ENCODE assay signal across 8 cellular contexts in the genomic region with DNA sequence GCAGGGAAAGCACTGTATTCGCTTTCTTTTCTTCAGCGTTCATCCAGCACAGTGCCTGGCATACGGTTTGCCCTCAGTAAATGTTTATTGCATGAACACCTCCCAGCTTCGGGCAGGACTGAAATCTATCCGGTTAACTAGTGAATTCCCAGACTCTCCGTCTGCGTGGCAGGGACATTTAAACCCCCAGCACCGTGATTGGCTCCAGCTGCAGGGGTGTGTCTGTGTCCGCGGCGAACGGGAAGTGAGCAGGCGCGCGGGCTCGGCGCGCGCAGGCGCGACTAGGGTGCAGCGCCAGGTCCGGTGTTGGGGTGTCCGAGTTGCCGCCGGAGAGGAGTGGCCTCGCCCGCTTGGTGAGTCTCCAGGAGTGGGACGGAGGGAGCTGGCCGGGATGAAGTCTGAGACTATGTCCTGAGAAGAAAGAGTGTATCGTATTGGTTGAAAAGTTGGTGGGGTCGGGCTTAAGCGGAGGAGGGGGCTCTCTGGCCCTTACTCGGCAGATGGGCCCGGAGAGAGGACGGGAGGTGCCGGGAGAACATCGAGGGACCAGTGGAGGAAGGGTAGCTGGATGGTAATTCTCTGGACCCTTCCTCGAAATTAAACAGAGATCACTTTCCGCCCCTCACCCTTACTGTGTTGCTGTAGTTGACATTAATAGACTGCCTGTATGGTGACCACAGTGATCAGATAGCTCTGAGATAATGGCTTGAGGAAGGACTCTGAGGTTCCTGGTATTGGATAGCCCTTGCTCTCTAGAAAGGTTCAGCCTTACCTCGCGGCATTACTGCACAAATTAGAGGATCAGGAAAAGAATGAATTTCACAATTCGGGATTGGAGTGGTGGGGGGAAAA. TPM values are rescaled to one million over a fixed set of nuclear protein-coding genes. Genes with fewer than 3 reads are reported as not detected.
DNase-seq lines count a peak whose midpoint lies in the region; ATAC-seq and TF ChIP-seq lines count a peak whose summit lies in the region.

TSS of gene SNAP23 (plus strand) at position 274 of the 852 bp plus-strand sequence. CDS start 16,213 bp downstream, outside the sequence.

- peak within 1 kb of the TSS; percentile 74 for H3K9ac ChIP-seq in mucosa of stomach (ENCODE audit: low read length)

- WGBS in esophagus, 2 donors: 0 to 1% methylated on average over 43 of the region's 43 CpGs

- peaks cover 66% of the 10 kb centered on the region for H3K4me1 Mint-ChIP-seq in activated T-cell treated with anti-CD3 and anti-CD28 coated beads, Interleukin-2, amount 50 U/mL, for 4 hours (ENCODE audit: low read depth)

- no peaks in the 10 kb centered on the region for H3K27me3 Mint-ChIP-seq in activated T-cell treated with anti-CD3 and anti-CD28 coated beads, Interleukin-2, amount 50 U/mL, for 4 hours (ENCODE audit: low read depth)

- no peaks in the 10 kb centered on the region for H3K9me3 Mint-ChIP-seq in activated T-cell treated with anti-CD3 and anti-CD28 coated beads, Interleukin-2, amount 50 U/mL, for 4 hours

- H3K4me1 ChIP-seq in Panc1 (ENCODE audit: control insufficient read depth, insufficient read depth, low read length) (peaks cover 34% of the 10 kb centered on the region), esophagus (ENCODE audit: control insufficient read depth in 2 of 2, insufficient read depth in 2 of 2, low read length in 1 of 2) (no peaks in the 10 kb centered on the region), mucosa of stomach (ENCODE audit: control insufficient read depth, insufficient read depth, low read length) (peaks cover 42% of the 10 kb centered on the region)

- H3K36me3 ChIP-seq in Panc1 (ENCODE audit: control insufficient read depth, insufficient read depth, low read length) (peaks cover 2% of the 10 kb centered on the region; the same call in 1 of the 2 replicates), esophagus (ENCODE audit: control insufficient read depth in 2 of 2, insufficient read depth in 2 of 2, low read length in 1 of 2) (no peaks in the 10 kb centered on the region), mucosa of stomach (ENCODE audit: control insufficient read depth, insufficient read depth, low read length) (no peaks in the 10 kb centered on the region)

- peak within 1 kb of the TSS; percentile 97 to 99 for H3K4me3 ChIP-seq in Panc1 (ENCODE audit: low read depth in 2 of 2, low read length in 2 of 2)
- peak within 1 kb of the TSS; percentile 79 to 97 for H3K4me3 ChIP-seq in esophagus (ENCODE audit: low read depth in 1 of 2, low read length in 2 of 2)
- H3K4me3 ChIP-seq in mucosa of stomach (ENCODE audit: low read length): peak within 1 kb of the TSS; percentile 68

- ATAC-seq in GM21717 (IDR thresholded peaks at IDR 0.05; ENCODE audit: unreplicated experiment) (peak; percentile 71), Panc1 (peak; percentile 98)
- ATAC-seq in activated T-cell treated with anti-CD3 and anti-CD28 coated beads, Interleukin-2, amount 50 U/mL, for 4 hours: peak; percentile 92 to 95

- peaks cover 1% of the 10 kb centered on the region for H3K36me3 Mint-ChIP-seq in activated T-cell treated with anti-CD3 and anti-CD28 coated beads, Interleukin-2, amount 50 U/mL, for 4 hours (ENCODE audit: insufficient read depth)

- H3K27ac ChIP-seq in Panc1 (ENCODE audit: low read length) (peak within 1 kb of the TSS; percentile 93), esophagus (ENCODE audit: low read depth in 2 of 2, low read length in 1 of 2) (peak within 1 kb of the TSS; percentile 90 to 92)

- H3K4me3 Mint-ChIP-seq in activated T-cell treated with anti-CD3 and anti-CD28 coated beads, Interleukin-2, amount 50 U/mL, for 4 hours: peak within 1 kb of the TSS; percentile 97

- H3K9me3 ChIP-seq in Panc1 (ENCODE audit: control insufficient read depth, insufficient read depth, low read depth, low read length) (no peaks in the 10 kb centered on the region), esophagus (ENCODE audit: control insufficient read depth in 2 of 2, insufficient read depth in 1 of 2, low read depth in 1 of 2, low read length in 1 of 2) (no peaks in the 10 kb centered on the region), mucosa of stomach (ENCODE audit: control insufficient read depth, low read length) (no peaks in the 10 kb centered on the region)

- intact Hi-C loops in Panc1 (cut with micrococcal nuclease; ENCODE audit: unreplicated experiment): no loop called here

- TF ChIP-seq CTCF in Panc1 (IDR thresholded peaks at IDR 0.05): no peak

- H3K27me3 ChIP-seq in Panc1 (ENCODE audit: control insufficient read depth, insufficient read depth, low read length) (no peaks in the 10 kb centered on the region), esophagus (ENCODE audit: control insufficient read depth in 1 of 2, insufficient read depth in 2 of 2, low read length in 2 of 2) (no peaks in the 10 kb centered on the region), mucosa of stomach (ENCODE audit: control insufficient read depth, insufficient read depth, low read length) (no peaks in the 10 kb centered on the region)

- DNase-seq in DMS114 treated with DMSO at 0.1 percent for 48 hours (lab: John Stamatoyannopoulos, UW; ENCODE audit: unreplicated experiment) (peak; percentile 82), KBM-7 (peak; percentile 90), Panc1 (ENCODE audit: low read depth, low spot score) (peak; percentile 66)
- DNase-seq in activated T-cell treated with anti-CD3 and anti-CD28 coated beads, Interleukin-2, amount 50 U/mL, for 4 hours: peak; percentile 64
- DNase-seq in stimulated activated CD8-positive, alpha-beta memory T cell treated with anti-CD3 and anti-CD28 coated beads, Interleukin-4, amount 100 ng/mL, for 48 hours: peak; percentile 87

- in situ Hi-C loops in KBM-7 (cut with MboI; ENCODE audit: low pct_unique_long_range_greater_than_20kb, low sequenced_read_pairs) (no loop called here), Panc1 (cut with HindIII; ENCODE audit: low pct_unique_long_range_greater_than_20kb, low sequenced_read_pairs) (no loop called here)

- TSS peak; percentile 89 for BruUV-seq in Panc1 (replicated peaks; lab: Mats Ljungman, UMichigan)

- CTCF ChIA-PET in Panc1 (lab: Charles Lee): no interaction called here

- POLR2A ChIA-PET in Panc1 (lab: Charles Lee): interaction anchor here (0.5 to 0.7 kb wide), 3 partner anchors 41 to 237 kb away, joined by 3 to 6 read pairs (median 4); no protein-coding TSS in a partner anchor

RNA-seq across cellular contexts. Expression of gene SNAP23, which starts in this region (rescaled TPM):
- total RNA-seq in Panc1 (2021; ENCODE audit: unreplicated experiment): 48.9 TPM
- polyA plus RNA-seq in Panc1 (2012; ENCODE audit: insufficient read length): 49.3 TPM
- total RNA-seq in activated T-cell treated with anti-CD3 and anti-CD28 coated beads, Interleukin-2, amount 50 U/mL, for 4 hours: 10 to 100 TPM; 40.2 to 49.6 (median 45.5) TPM
- polyA plus RNA-seq in esophagus: 10 to 100 TPM; 22.5 to 30.3 TPM

Comparison
In these comparisons a context has a peak if more than half of its experiments do, and no peak if none do; other contexts are left out.
1. Peak in every context shown above with its lines: DNase-seq, ATAC-seq, H3K4me3 ChIP-seq and H3K27ac ChIP-seq.